8 cellular contexts compared by ENCODE assay signal in genomic region chrX:20515841-20516461, GRCh38.
A peak's percentile ranks its signal among the peaks of the same experiment; 100 is the strongest.
DNase-seq lines count a peak whose midpoint lies in the region; ATAC-seq and TF ChIP-seq lines count a peak whose summit lies in the region.

No MANE protein-coding gene starts in this region.

- DNase-seq in heart right ventricle = no peak
- DNase-seq in left ventricle myocardium inferior = no peak
- peak; percentile 94 for DNase-seq in NOMO-1 treated with DMSO at 0.1 percent for 48 hours (lab: John Stamatoyannopoulos, UW; ENCODE audit: unreplicated experiment)
- DNase-seq in choroid plexus epithelial cell (ENCODE audit: low read depth) = peak; percentile 91
- no peak for DNase-seq in gastrocnemius medialis
- DNase-seq in spleen = no peak
- DNase-seq in aorta = no peak

- H3K27me3 ChIP-seq in heart right ventricle (peaks cover 0 to 32% (median 0%) of the 10 kb centered on the region in 7 donors), left ventricle myocardium inferior (ENCODE audit: low read depth) (no peaks in the 10 kb centered on the region), gastrocnemius medialis (no peaks in the 10 kb centered on the region), spleen (replicated peaks in 1 of 7) (no peaks in the 10 kb centered on the region), aorta (ENCODE audit: control insufficient read depth in 1 of 2, insufficient read depth in 2 of 2, low read length in 1 of 2) (no peaks in the 10 kb centered on the region)

- H3K4me1 ChIP-seq in heart right ventricle (peaks cover 0 to 21% (median 0%) of the 10 kb centered on the region in 9 donors), left ventricle myocardium inferior (no peaks in the 10 kb centered on the region), gastrocnemius medialis (peaks cover 5 to 9% of the 10 kb centered on the region in 2 donors), spleen (no peaks in the 10 kb centered on the region), aorta (ENCODE audit: control insufficient read depth in 1 of 2, insufficient read depth in 2 of 2, low read length in 2 of 2) (no peaks in the 10 kb centered on the region)

- in situ Hi-C loops in gastrocnemius medialis (cut with MboI; ENCODE audit: low sequenced_read_pairs in 4 of 4) = loop anchor here in 2 of 4 donors (25.0 kb wide), 2 partner anchors 104 to 1221 kb away; no protein-coding TSS in a partner anchor

- TF ChIP-seq POLR2A in gastrocnemius medialis (IDR thresholded peaks at IDR 0.05) (no peak), spleen (IDR thresholded peaks at IDR 0.05) (no peak)

- WGBS in heart right ventricle, 2 donors = 40 to 42% methylated on average over 1 of the region's 1 CpG
- 0 to 13% (median 9%) methylated on average over 1 of the region's 1 CpG for WGBS in spleen, 5 donors
- 29 to 32% methylated on average over 1 of the region's 1 CpG for WGBS in aorta, 2 donors

- ATAC-seq in heart right ventricle = peak in 5 of 8 donors; percentile 45 to 87 (median 62)
- peak; percentile 99 for ATAC-seq in HG02870 (IDR thresholded peaks at IDR 0.05; ENCODE audit: unreplicated experiment)
- peak; percentile 94 to 99 for ATAC-seq in gastrocnemius medialis
- no peak for ATAC-seq in aorta (ENCODE audit: low FRiP score)

- no peak overlapping the region for H3K4me3 ChIP-seq in heart right ventricle
- H3K4me3 ChIP-seq in left ventricle myocardium inferior = no peak overlapping the region
- no peak overlapping the region for H3K4me3 ChIP-seq in choroid plexus epithelial cell (ENCODE audit: low read depth, low read length)
- no peak overlapping the region for H3K4me3 ChIP-seq in gastrocnemius medialis
- no peak overlapping the region for H3K4me3 ChIP-seq in spleen
- no peak overlapping the region for H3K4me3 ChIP-seq in aorta (ENCODE audit: low read length in 2 of 2)

- intact Hi-C loops in heart right ventricle (cut with DNase I) (no loop called here), left ventricle myocardium inferior (cut with micrococcal nuclease) (no loop called here), gastrocnemius medialis (cut with DNase I; ENCODE audit: low total_unique reads) (no loop called here), spleen (cut with DNase I; ENCODE audit: low total_unique reads) (no loop called here), aorta (cut with DNase I) (no loop called here)

- H3K36me3 ChIP-seq in heart right ventricle (no peaks in the 10 kb centered on the region), left ventricle myocardium inferior (no peaks in the 10 kb centered on the region), gastrocnemius medialis (no peaks in the 10 kb centered on the region), spleen (no peaks in the 10 kb centered on the region), aorta (ENCODE audit: control insufficient read depth in 1 of 2, insufficient read depth in 2 of 2, low read length in 1 of 2) (no peaks in the 10 kb centered on the region)

- H3K9me3 ChIP-seq in heart right ventricle (no peaks in the 10 kb centered on the region), left ventricle myocardium inferior (replicated peaks) (no peaks in the 10 kb centered on the region), gastrocnemius medialis (no peaks in the 10 kb centered on the region), spleen (no peaks in the 10 kb centered on the region), aorta (ENCODE audit: control insufficient read depth, low read length) (no peaks in the 10 kb centered on the region)

- peak overlapping the region in 1 of 10 donors; percentile 32 for H3K27ac ChIP-seq in heart right ventricle
- no peak overlapping the region for H3K27ac ChIP-seq in left ventricle myocardium inferior (replicated peaks)
- peak overlapping the region in 3 of 4 donors; percentile 44 to 54 (median 50) for H3K27ac ChIP-seq in gastrocnemius medialis
- peak overlapping the region in 2 of 8 donors; percentile 32 to 40 for H3K27ac ChIP-seq in spleen
- peak overlapping the region in 1 of 2 donors; percentile 28 for H3K27ac ChIP-seq in aorta (ENCODE audit: low read depth in 1 of 2, low read length in 2 of 2)

- TF ChIP-seq CTCF in heart right ventricle (IDR thresholded peaks at IDR 0.05) (no peak), left ventricle myocardium inferior (IDR thresholded peaks at IDR 0.05; ENCODE audit: borderline replicate concordance) (no peak), choroid plexus epithelial cell (conservative IDR thresholded peaks at IDR 0.05; ENCODE audit: low read depth, low read length) (no peak), gastrocnemius medialis (IDR thresholded peaks at IDR 0.05 in 4 of 5, conservative IDR thresholded peaks at IDR 0.05 in 1 of 5) (no peak), spleen (IDR thresholded peaks at IDR 0.05 in 8 of 11, conservative IDR thresholded peaks at IDR 0.05 in 3 of 11) (no peak)

Comparison
In these comparisons a context has a peak if more than half of its experiments do, and no peak if none do; other contexts are left out.
1. DNase-seq: peak in NOMO-1 treated with DMSO at 0.1 percent for 48 hours (single experiment) and choroid plexus epithelial cell (single experiment); none in heart right ventricle (0 of 2), left ventricle myocardium inferior (single experiment), gastrocnemius medialis (0 of 2), spleen (single experiment) and aorta (0 of 2).